9 cellular contexts compared by ENCODE assay signal in the genomic region with DNA sequence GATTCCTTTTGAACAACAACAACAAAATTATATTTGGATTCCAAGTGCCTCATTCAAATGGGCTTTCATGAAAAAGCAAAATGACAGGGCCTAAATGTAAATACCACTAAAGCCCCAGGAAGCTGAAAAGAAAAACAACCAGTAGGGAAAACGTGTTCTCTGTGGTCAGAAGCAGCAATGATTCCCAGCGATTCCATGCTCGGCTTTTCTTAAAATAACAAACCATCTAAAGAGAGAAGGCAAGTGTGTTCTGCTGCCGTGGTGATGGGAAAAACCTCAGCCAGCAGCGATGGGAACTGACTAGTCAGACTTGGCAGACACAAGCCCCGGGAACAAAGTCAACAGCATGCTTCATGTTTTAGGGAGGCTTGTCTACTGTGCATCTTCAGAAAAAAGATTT.
DNase-seq lines count a peak whose midpoint lies in the region; ATAC-seq and TF ChIP-seq lines count a peak whose summit lies in the region.
"Had no signal": no experiment of that assay in that cellular context is flagged by ENCODE, and none has a peak within 500 bp of the region (broad histone marks: within the 10 kb centered on the region; RNA-seq: fewer than 3 reads in every experiment).

No MANE protein-coding gene starts in this region.

- no peaks in the 10 kb centered on the region for H3K4me1 ChIP-seq in right atrium auricular region

- H3K4me3 ChIP-seq in astrocyte of the spinal cord (ENCODE audit: low read depth, low read length), result no peak overlapping the region
- peak overlapping the region in 1 of 2 donors; percentile 3 for H3K4me3 ChIP-seq in right atrium auricular region

- intact Hi-C loops in sciatic nerve (cut with DNase I), result no loop called here

- H3K9me3 ChIP-seq in right atrium auricular region, result no peaks in the 10 kb centered on the region

- DNase-seq in GM04503 (ENCODE audit: low read depth) (peak; percentile 91), astrocyte of the spinal cord (ENCODE audit: low read depth, low spot score) (peak; percentile 99), right atrium auricular region (ENCODE audit: low spot score) (peak; percentile 79), sciatic nerve (ENCODE audit: low spot score) (peak; percentile 77), NCI-H1930 (lab: John Stamatoyannopoulos, UW) (no peak)
- DNase-seq in effector CD4-positive, alpha-beta T cell, result no peak
- DNase-seq: activated B cell treated with CpG ODN at 0.5 μM for 24 hours had no signal

- H3K36me3 ChIP-seq in right atrium auricular region, result no peaks in the 10 kb centered on the region

- no peaks in the 10 kb centered on the region for H3K27me3 ChIP-seq in right atrium auricular region

- TF ChIP-seq CTCF in astrocyte of the spinal cord (IDR thresholded peaks at IDR 0.05; ENCODE audit: low read depth, low read length), result no peak
- TF ChIP-seq CTCF in right atrium auricular region (IDR thresholded peaks at IDR 0.05), result no peak

- in situ Hi-C loops in astrocyte of the spinal cord (cut with HindIII; ENCODE audit: low sequenced_read_pairs), result no loop called here

- peak overlapping the region; percentile 69 to 80 for H3K27ac ChIP-seq in right atrium auricular region

- ATAC-seq in sciatic nerve (peak; percentile 93), HG02610 (IDR thresholded peaks at IDR 0.05; ENCODE audit: unreplicated experiment) (no peak), GM21390 (IDR thresholded peaks at IDR 0.05; ENCODE audit: unreplicated experiment) (no peak)

Comparison
In these comparisons a context has a peak if more than half of its experiments do, and no peak if none do; other contexts are left out.
1. DNase-seq: peak in GM04503 (single experiment), astrocyte of the spinal cord (single experiment), right atrium auricular region (single experiment) and sciatic nerve (single experiment); none in NCI-H1930 (0 of 2) and effector CD4-positive, alpha-beta T cell (single experiment).